ENCODE assay signal across 8 cellular contexts in genomic region chr17:32523017-32523680, GRCh38. TPM values are rescaled to one million over a fixed set of nuclear protein-coding genes. Genes with fewer than 3 reads are reported as not detected.
DNase-seq lines count a peak whose midpoint lies in the region; ATAC-seq and TF ChIP-seq lines count a peak whose summit lies in the region.

No MANE protein-coding gene starts in this region.

- intact Hi-C loops in OCI-LY7 (cut with micrococcal nuclease; ENCODE audit: unreplicated experiment) (loop anchor here (1.0 kb wide), 3 partner anchors 20 to 40 kb away; no protein-coding TSS in a partner anchor), left ventricle myocardium superior (cut with micrococcal nuclease) (no loop called here)

- peaks cover 47% of the 10 kb centered on the region for H3K4me1 ChIP-seq in OCI-LY7 (ENCODE audit: insufficient read depth, low read length, poor library complexity, severe bottlenecking)

- in situ Hi-C loops in G401 (cut with HindIII; ENCODE audit: low sequenced_read_pairs) = no loop called here

- H3K9me3 ChIP-seq in OCI-LY7 (ENCODE audit: low read length) = no peaks in the 10 kb centered on the region

- H3K9me2 ChIP-seq in OCI-LY7 (ENCODE audit: insufficient read depth, low read length) = no peaks in the 10 kb centered on the region

- ATAC-seq in GM19035 (IDR thresholded peaks at IDR 0.05; ENCODE audit: unreplicated experiment) (peak; percentile 61), HG02759 (IDR thresholded peaks at IDR 0.05; ENCODE audit: unreplicated experiment) (peak; percentile 55), left ventricle myocardium superior (no peak)

- DNase-seq in OCI-LY7 (ENCODE audit: low spot score) (peak; percentile 85), neural crest cell (ENCODE audit: low read depth, low spot score) (no peak), NCI-H187 (lab: John Stamatoyannopoulos, UW) (no peak), left ventricle myocardium superior (no peak), G401 (ENCODE audit: low spot score) (no peak), anterior cingulate cortex (lab: John Stamatoyannopoulos, UW) (no peak)

- H3K27me3 Mint-ChIP-seq in neural crest cell (ENCODE audit: low read depth) = no peaks in the 10 kb centered on the region

- CTCF ChIA-PET in OCI-LY7 (lab: Charles Lee; ENCODE audit: unreplicated experiment) = no interaction called here

- H3K4me3 Mint-ChIP-seq in neural crest cell = peak overlapping the region; percentile 3

- no peaks in the 10 kb centered on the region for H3K36me3 Mint-ChIP-seq in neural crest cell (ENCODE audit: low read depth)

- H3K79me2 ChIP-seq in OCI-LY7 (ENCODE audit: insufficient read depth, low read depth, low read length) = no peaks in the 10 kb centered on the region

- POLR2A ChIA-PET in OCI-LY7 (lab: Charles Lee) = interaction anchor here (0.6 to 2.6 kb wide), 4 partner anchors 32 to 326 kb away, joined by 4 to 14 read pairs (median 6); no protein-coding TSS in a partner anchor

- peak overlapping the region; percentile 37; the same call in 1 of the 2 replicates for H2AFZ ChIP-seq in OCI-LY7 (ENCODE audit: low read length)

- peak overlapping the region; percentile 56 for H3K27ac ChIP-seq in OCI-LY7 (ENCODE audit: low read depth, low read length, poor library complexity, severe bottlenecking)

- no peaks in the 10 kb centered on the region for H3K36me3 ChIP-seq in OCI-LY7 (ENCODE audit: insufficient read depth, low read length)

- peak overlapping the region; percentile 46 for H3K4me3 ChIP-seq in OCI-LY7 (ENCODE audit: low read depth, low read length, poor library complexity, severe bottlenecking)

- BruUV-seq in OCI-LY7 (replicated peaks; lab: Mats Ljungman, UMichigan) = no TSS peak

- H3K27ac Mint-ChIP-seq in neural crest cell (ENCODE audit: unreplicated experiment) = peak overlapping the region; percentile 68

- H4K20me1 ChIP-seq in OCI-LY7 (ENCODE audit: insufficient read depth, low read length) = no peaks in the 10 kb centered on the region

- H3K4me1 Mint-ChIP-seq in neural crest cell = peaks cover 60% of the 10 kb centered on the region

- TF ChIP-seq CTCF in OCI-LY7 (conservative IDR thresholded peaks at IDR 0.05; ENCODE audit: low read length) = no peak
- no peak for TF ChIP-seq CTCF in neural crest cell (conservative IDR thresholded peaks at IDR 0.05)

- H3K9me3 Mint-ChIP-seq in neural crest cell = no peaks in the 10 kb centered on the region

- H3K4me2 ChIP-seq in OCI-LY7 (ENCODE audit: low read length) = peak overlapping the region; percentile 71

RNA-seq across cellular contexts. Expression of gene CDK5R1, which starts 36.4 kb away (rescaled TPM):
- total RNA-seq in OCI-LY7 (2014; rRNA removed; shearing (Covaris generic)) = 0.51 and 1.3 TPM in 2 replicates
- total RNA-seq in OCI-LY7 (2022) (2.0 and 2.2 TPM in 2 replicates), neural crest cell (33.6 and 34.1 TPM in 2 replicates), left ventricle myocardium superior (1.4 TPM)
- total RNA-seq in G401 (2014; rRNA removed; shearing (Covaris generic)) = 1.2 and 3.3 TPM in 2 replicates
